ENCODE assay signal across 11 cellular contexts in genomic region chr12:46660719-46661118, GRCh38.
DNase-seq lines count a peak whose midpoint lies in the region; ATAC-seq, FAIRE-seq and TF ChIP-seq lines count a peak whose summit lies in the region.
"Had no signal": no experiment of that assay in that cellular context is flagged by ENCODE, and none has a peak within 500 bp of the region (broad histone marks: within the 10 kb centered on the region; RNA-seq: fewer than 3 reads in every experiment).

No MANE protein-coding gene starts in this region.

- in situ Hi-C loops in astrocyte of the spinal cord (cut with HindIII; ENCODE audit: low sequenced_read_pairs): no loop called here

- H3K4me3 Mint-ChIP-seq in activated CD8-positive, alpha-beta T cell treated with anti-CD3 and anti-CD28 coated beads, Interleukin-2, amount 10 ng/mL, durations not matched to agents 7 days and 5 days: no peak overlapping the region

- TF ChIP-seq CTCF in A549 (IDR thresholded peaks at IDR 0.05) (no peak), astrocyte of the spinal cord (IDR thresholded peaks at IDR 0.05; ENCODE audit: low read depth, low read length) (no peak)

- no peak overlapping the region for H3K9ac ChIP-seq in HUES64 (ENCODE audit: low read depth, low read length)

- no peak overlapping the region for H3K27ac Mint-ChIP-seq in activated CD8-positive, alpha-beta T cell treated with anti-CD3 and anti-CD28 coated beads, Interleukin-2, amount 10 ng/mL, durations not matched to agents 7 days and 5 days

- H3K4me3 ChIP-seq in A549 (no peak overlapping the region), HUES64 (ENCODE audit: low read length) (no peak overlapping the region), astrocyte of the spinal cord (ENCODE audit: low read depth, low read length) (no peak overlapping the region), mesodermal cell (ENCODE audit: extremely low read depth, insufficient read depth, low read length, poor library complexity, severe bottlenecking) (no peak overlapping the region)
- H3K4me3 ChIP-seq: testis had no signal

- ATAC-seq in A549: peak in 1 of 2 experiments; percentile 38; a peak in 2 of 6 replicates
- ATAC-seq in activated CD8-positive, alpha-beta T cell treated with anti-CD3 and anti-CD28 coated beads, Interleukin-2, amount 10 ng/mL, durations not matched to agents 7 days and 5 days: no peak
- ATAC-seq in GM18861 (IDR thresholded peaks at IDR 0.05; ENCODE audit: unreplicated experiment): no peak

- no peak for TF ChIP-seq EP300 in A549 (IDR thresholded peaks at IDR 0.05)

- H3K27me3 Mint-ChIP-seq in activated CD8-positive, alpha-beta T cell treated with anti-CD3 and anti-CD28 coated beads, Interleukin-2, amount 10 ng/mL, durations not matched to agents 7 days and 5 days (ENCODE audit: low read depth): no peaks in the 10 kb centered on the region

- no peaks in the 10 kb centered on the region for H3K36me3 ChIP-seq in HUES64 (ENCODE audit: insufficient read depth, low read length)
- H3K36me3 ChIP-seq in mesodermal cell (ENCODE audit: control insufficient read depth, insufficient read depth, low read length): no peaks in the 10 kb centered on the region

- 56% methylated on average over 5 of the region's 5 CpGs for WGBS in A549 (ENCODE audit: missing lambda C conversion rate)
- 94% methylated on average over 5 of the region's 5 CpGs for WGBS in HUES64
- 89 to 100% methylated on average over 2 to 3 of the region's 5 CpGs for WGBS in mesodermal cell (ENCODE audit: insufficient coverage in 2 of 2), 2 experiments

- H3K27ac ChIP-seq in A549: peak overlapping the region; percentile 71 to 79
- peak overlapping the region; percentile 39; the same call in 1 of the 2 replicates for H3K27ac ChIP-seq in HUES64 (ENCODE audit: low read depth, low read length)
- peak overlapping the region; percentile 68 for H3K27ac ChIP-seq in mesodermal cell (ENCODE audit: low read depth, low read length, severe bottlenecking)
- H3K27ac ChIP-seq: VCaP had no signal

- peak overlapping the region; percentile 46 for H3K4me2 ChIP-seq in A549

- H3K36me3 Mint-ChIP-seq in activated CD8-positive, alpha-beta T cell treated with anti-CD3 and anti-CD28 coated beads, Interleukin-2, amount 10 ng/mL, durations not matched to agents 7 days and 5 days (ENCODE audit: low read depth): no peaks in the 10 kb centered on the region

- CTCF ChIA-PET in A549 (lab: Yijun Ruan, JAX): interaction anchor here (0.5 to 2.0 kb wide), 14 partner anchors 8 to 392 kb away, joined by 3 to 9 read pairs (median 4); partner anchors contain the start of gene SLC38A1
- CTCF ChIA-PET in activated CD8-positive, alpha-beta T cell treated with anti-CD3 and anti-CD28 coated beads, Interleukin-2, amount 10 ng/mL, durations not matched to agents 7 days and 5 days (lab: Charles Lee): interaction anchor here (0.6 to 2.0 kb wide), 21 partner anchors 9 to 509 kb away, joined by 3 to 10 read pairs (median 4); no protein-coding TSS in a partner anchor

- no peaks in the 10 kb centered on the region for H3K27me3 ChIP-seq in HUES64 (ENCODE audit: insufficient read depth, low read length)
- H3K27me3 ChIP-seq: testis had no signal

- H3K4me1 ChIP-seq in A549 (peaks cover 58% of the 10 kb centered on the region), HUES64 (ENCODE audit: insufficient read depth, low read length) (peaks cover 47% of the 10 kb centered on the region), mesodermal cell (ENCODE audit: control insufficient read depth, insufficient read depth, low read length, poor library complexity, severe bottlenecking) (peaks cover 60% of the 10 kb centered on the region)

- no peak for DNase-seq in A549 (ENCODE audit: low read depth in 1 of 2, low spot score in 1 of 2)
- DNase-seq in astrocyte of the spinal cord (ENCODE audit: low read depth, low spot score): peak; percentile 22
- DNase-seq in activated CD8-positive, alpha-beta T cell treated with anti-CD3 and anti-CD28 coated beads, Interleukin-2, amount 10 ng/mL, durations not matched to agents 7 days and 5 days: no peak
- no peak for DNase-seq in NCI-H1105 treated with DMSO at 0.1 percent for 48 hours (lab: John Stamatoyannopoulos, UW)
- no peak for DNase-seq in islet precursor cell

- no peaks in the 10 kb centered on the region for H3K9me3 ChIP-seq in A549
- H3K9me3 ChIP-seq in HUES64 (ENCODE audit: insufficient read depth, low read depth, low read length): no peaks in the 10 kb centered on the region
- no peaks in the 10 kb centered on the region for H3K9me3 ChIP-seq in mesodermal cell (ENCODE audit: control insufficient read depth, low read length)
- H3K9me3 ChIP-seq: testis had no signal

- peaks cover 41% of the 10 kb centered on the region for H3K4me1 Mint-ChIP-seq in activated CD8-positive, alpha-beta T cell treated with anti-CD3 and anti-CD28 coated beads, Interleukin-2, amount 10 ng/mL, durations not matched to agents 7 days and 5 days (ENCODE audit: low read depth)

- TF ChIP-seq POLR2A in A549 (IDR thresholded peaks at IDR 0.05; ENCODE audit: low read length): no peak

- H3K9me3 Mint-ChIP-seq in activated CD8-positive, alpha-beta T cell treated with anti-CD3 and anti-CD28 coated beads, Interleukin-2, amount 10 ng/mL, durations not matched to agents 7 days and 5 days (ENCODE audit: insufficient read depth): no peaks in the 10 kb centered on the region

- TF ChIP-seq RAD21 in A549 (conservative IDR thresholded peaks at IDR 0.05 in 1 of 2, IDR thresholded peaks at IDR 0.05 in 1 of 2): no peak

- POLR2A ChIA-PET in A549 (lab: Yijun Ruan, JAX): interaction anchor here (1.0 to 1.5 kb wide), 5 partner anchors 137 to 392 kb away, joined by 3 to 9 read pairs (median 4); partner anchors contain the start of gene SLC38A1
- POLR2A ChIA-PET in activated CD8-positive, alpha-beta T cell treated with anti-CD3 and anti-CD28 coated beads, Interleukin-2, amount 10 ng/mL, durations not matched to agents 7 days and 5 days (lab: Charles Lee): interaction anchor here (0.6 kb wide), 1 partner anchor 51 kb away, joined by 3 read pairs; no protein-coding TSS in a partner anchor

- FAIRE-seq in A549 (lab: Jason Lieb, UNC): no peak
- FAIRE-seq: D721Med had no signal

TF ChIP-seq in A549, 52 proteins besides CTCF, POLR2A, EP300 and RAD21:
- no peak for TF ChIP-seq MAX (IDR thresholded peaks at IDR 0.05)
- no peak for TF ChIP-seq HDAC2 (IDR thresholded peaks at IDR 0.05)
- TF ChIP-seq MYC (IDR thresholded peaks at IDR 0.05; ENCODE audit: borderline replicate concordance, low read length): no peak
- TF ChIP-seq BCL3 (IDR thresholded peaks at IDR 0.05): no peak
- 0 out of 2 replicates have a peak, but pooled peaks have one; percentile 10 for TF ChIP-seq NFE2L2 (conservative IDR thresholded peaks at IDR 0.05; ENCODE audit: low read length)
- TF ChIP-seq E2F6 (IDR thresholded peaks at IDR 0.05; ENCODE audit: borderline replicate concordance, low read depth): no peak
- TF ChIP-seq HEYL (CRISPR knock-in tag; IDR thresholded peaks at IDR 0.05): 0 out of 2 replicates have a peak, but pooled peaks have one; percentile 31
- no peak for TF ChIP-seq KDM1A (IDR thresholded peaks at IDR 0.05; ENCODE audit: low read depth)
- TF ChIP-seq PHF8 (IDR thresholded peaks at IDR 0.05; ENCODE audit: borderline replicate concordance, low read depth): no peak
- TF ChIP-seq USF2 (IDR thresholded peaks at IDR 0.05): no peak
- no peak for TF ChIP-seq GATA3 (IDR thresholded peaks at IDR 0.05; ENCODE audit: borderline replicate concordance)
- TF ChIP-seq ZSCAN20 (CRISPR knock-in tag; IDR thresholded peaks at IDR 0.05): 0 out of 2 replicates have a peak, but pooled peaks have one; percentile 29
- no peak for TF ChIP-seq ELK1 (IDR thresholded peaks at IDR 0.05; ENCODE audit: low read depth, low read length)
